1 cellular context compared by ENCODE assay signal in the genomic region with DNA sequence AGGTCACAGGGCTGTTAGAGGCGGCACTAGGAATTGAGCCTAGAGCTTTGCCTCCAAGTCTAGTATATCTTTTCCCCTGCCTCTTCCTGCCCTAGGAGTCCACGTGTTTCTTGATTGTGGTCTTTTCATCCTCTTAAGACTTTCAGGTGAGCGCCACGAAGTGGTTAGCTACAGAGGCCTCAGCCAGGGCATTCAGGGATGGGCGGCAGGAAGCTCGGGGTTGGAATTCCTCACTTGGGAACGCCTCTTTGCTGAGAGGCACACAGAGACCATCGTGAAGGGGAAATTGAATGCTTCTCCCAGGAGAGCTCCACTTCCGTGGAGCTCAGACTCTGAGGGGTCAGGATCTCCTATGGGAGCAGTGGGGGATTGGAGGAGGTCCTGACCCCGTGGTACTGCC.
TF ChIP-seq lines count a peak whose summit lies in the region.
"Not testable (repeated sequence)": the region's sequence is repeated elsewhere in the genome, so short reads cannot be mapped to it uniquely, and the experiment has no call there.

No MANE protein-coding gene starts in this region.

TF ChIP-seq in HepG2, 621 proteins besides CTCF, POLR2A, EP300 and RAD21:
- TF ChIP-seq TEAD3 (CRISPR knock-in tag; optimal IDR thresholded peaks at IDR 0.05; ENCODE audit: borderline replicate concordance) (peak; percentile 56), GABPA (CRISPR knock-in tag; IDR thresholded peaks at IDR 0.05; ENCODE audit: low read depth) (0 out of 2 replicates have a peak, but pooled peaks have one; percentile 33), TAF1 (CRISPR knock-in tag; IDR thresholded peaks at IDR 0.05) (0 out of 2 replicates have a peak, but pooled peaks have one; percentile 0), ETV5 (CRISPR knock-in tag; IDR thresholded peaks at IDR 0.05; ENCODE audit: borderline replicate concordance) (0 out of 2 replicates have a peak, but pooled peaks have one; percentile 9), ELF3 (CRISPR knock-in tag; IDR thresholded peaks at IDR 0.05) (peak; percentile 29; the same call in 1 of the 2 replicates), SAP130 (CRISPR knock-in tag; IDR thresholded peaks at IDR 0.05; ENCODE audit: low read depth) (0 out of 2 replicates have a peak, but pooled peaks have one; percentile 16), FOSL2 (CRISPR knock-in tag; IDR thresholded peaks at IDR 0.05) (0 out of 2 replicates have a peak, but pooled peaks have one; percentile 19), DMAP1 (CRISPR knock-in tag; IDR thresholded peaks at IDR 0.05) (0 out of 2 replicates have a peak, but pooled peaks have one; percentile 27), RCOR2 (CRISPR knock-in tag; IDR thresholded peaks at IDR 0.05) (peak; percentile 49; the same call in 1 of the 2 replicates), ZMYM3 (CRISPR knock-in tag; IDR thresholded peaks at IDR 0.05) (0 out of 2 replicates have a peak, but pooled peaks have one; percentile 24), ZNF7 (CRISPR knock-in tag; IDR thresholded peaks at IDR 0.05) (0 out of 2 replicates have a peak, but pooled peaks have one; percentile 13)
- TF ChIP-seq, protein P1, sequence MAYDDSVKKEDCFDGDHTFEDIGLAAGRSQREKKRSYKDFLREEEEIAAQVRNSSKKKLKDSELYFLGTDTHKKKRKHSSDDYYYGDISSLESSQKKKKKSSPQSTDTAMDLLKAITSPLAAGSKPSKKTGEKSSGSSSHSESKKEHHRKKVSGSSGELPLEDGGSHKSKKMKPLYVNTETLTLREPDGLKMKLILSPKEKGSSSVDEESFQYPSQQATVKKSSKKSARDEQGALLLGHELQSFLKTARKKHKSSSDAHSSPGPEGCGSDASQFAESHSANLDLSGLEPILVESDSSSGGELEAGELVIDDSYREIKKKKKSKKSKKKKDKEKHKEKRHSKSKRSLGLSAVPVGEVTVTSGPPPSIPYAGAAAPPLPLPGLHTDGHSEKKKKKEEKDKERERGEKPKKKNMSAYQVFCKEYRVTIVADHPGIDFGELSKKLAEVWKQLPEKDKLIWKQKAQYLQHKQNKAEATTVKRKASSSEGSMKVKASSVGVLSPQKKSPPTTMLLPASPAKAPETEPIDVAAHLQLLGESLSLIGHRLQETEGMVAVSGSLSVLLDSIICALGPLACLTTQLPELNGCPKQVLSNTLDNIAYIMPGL (CRISPR knock-in tag; IDR thresholded peaks at IDR 0.05; ENCODE audit: borderline replicate concordance in 1 of 2, low read depth in 1 of 2) = 0 out of 4 replicates have a peak, but pooled peaks of 1 of the 2 experiments have one; percentile 2
- TF ChIP-seq, protein P2, sequence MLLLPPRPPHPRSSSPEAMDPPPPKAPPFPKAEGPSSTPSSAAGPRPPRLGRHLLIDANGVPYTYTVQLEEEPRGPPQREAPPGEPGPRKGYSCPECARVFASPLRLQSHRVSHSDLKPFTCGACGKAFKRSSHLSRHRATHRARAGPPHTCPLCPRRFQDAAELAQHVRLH (CRISPR knock-in tag; IDR thresholded peaks at IDR 0.05; ENCODE audit: borderline replicate concordance, low read depth) = peak; percentile 28; the same call in 1 of the 2 replicates
- TF ChIP-seq GABPA (IDR thresholded peaks at IDR 0.05; ENCODE audit: low read depth, low read length) = not testable (repeated sequence)
